Comparison of ENCODE assay signal across 11 cellular contexts in genomic region chr21:44517175-44517899, GRCh38. TPM values are rescaled to one million over a fixed set of nuclear protein-coding genes. Genes with fewer than 3 reads are reported as not detected.
DNase-seq lines count a peak whose midpoint lies in the region; ATAC-seq, FAIRE-seq and TF ChIP-seq lines count a peak whose summit lies in the region.
"Had no signal": no experiment of that assay in that cellular context is flagged by ENCODE, and none has a peak within 500 bp of the region (broad histone marks: within the 10 kb centered on the region; RNA-seq: fewer than 3 reads in every experiment).

No MANE protein-coding gene starts in this region.

- H3K36me3 Mint-ChIP-seq in T-helper 2 cell treated with Interferon-gamma antibody and Interleukin-4, amounts not matched to agents 5 μg/mL and 100 μg/mL, for 36 hours (ENCODE audit: low read depth) = no peaks in the 10 kb centered on the region

- no peak overlapping the region for H3K27ac Mint-ChIP-seq in T-helper 2 cell treated with Interferon-gamma antibody and Interleukin-4, amounts not matched to agents 5 μg/mL and 100 μg/mL, for 36 hours

- DNase-seq in HTR-8/SVneo (ENCODE audit: insufficient read length, low spot score) = peak; percentile 45
- peak; percentile 46 for DNase-seq in T-helper 2 cell treated with Interferon-gamma antibody and Interleukin-4, amounts not matched to agents 5 μg/mL and 100 μg/mL, for 36 hours (ENCODE audit: low spot score)
- DNase-seq in left lobe of liver (ENCODE audit: low spot score) = no peak
- DNase-seq in activated effector memory CD4-positive, alpha-beta T cell treated with anti-CD3 and anti-CD28 coated beads, Interleukin-2, amount 50 U/mL, for 16 hours = no peak
- no peak for DNase-seq in esophagus muscularis mucosa (ENCODE audit: extremely low spot score)
- no peak for DNase-seq in GOT3 (lab: John Stamatoyannopoulos, UW)
- DNase-seq: NCI-H510A treated with DMSO at 0.1 percent for 48 hours had no signal

- no peaks in the 10 kb centered on the region for H3K4me1 ChIP-seq in ES-I3 (ENCODE audit: insufficient read depth, low read length)
- no peaks in the 10 kb centered on the region for H3K4me1 ChIP-seq in esophagus muscularis mucosa
- H3K4me1 ChIP-seq: ascending aorta, left lung had no signal

- no peak for TF ChIP-seq CTCF in esophagus muscularis mucosa (IDR thresholded peaks at IDR 0.05)

- H3K36me3 ChIP-seq in ES-I3 (ENCODE audit: insufficient read depth, low read length) = no peaks in the 10 kb centered on the region
- no peaks in the 10 kb centered on the region for H3K36me3 ChIP-seq in esophagus muscularis mucosa
- H3K36me3 ChIP-seq: ascending aorta, left lung had no signal

- no peaks in the 10 kb centered on the region for H3K27me3 Mint-ChIP-seq in T-helper 2 cell treated with Interferon-gamma antibody and Interleukin-4, amounts not matched to agents 5 μg/mL and 100 μg/mL, for 36 hours (ENCODE audit: low read depth)

- H3K9ac ChIP-seq in ES-I3 (ENCODE audit: low read depth, low read length) = peak overlapping the region; percentile 35; the same call in 1 of the 2 replicates

- TF ChIP-seq POLR2A in esophagus muscularis mucosa (IDR thresholded peaks at IDR 0.05; ENCODE audit: low read depth) = no peak

- H3K4me1 Mint-ChIP-seq in T-helper 2 cell treated with Interferon-gamma antibody and Interleukin-4, amounts not matched to agents 5 μg/mL and 100 μg/mL, for 36 hours (ENCODE audit: low read depth) = no peaks in the 10 kb centered on the region

- H3K9me3 ChIP-seq in ES-I3 (ENCODE audit: control insufficient read depth, insufficient read depth, low read length) = no peaks in the 10 kb centered on the region
- H3K9me3 ChIP-seq in esophagus muscularis mucosa = no peaks in the 10 kb centered on the region
- H3K9me3 ChIP-seq: ascending aorta had no signal

- ATAC-seq in left lobe of liver (peak; percentile 21), GM21526 (IDR thresholded peaks at IDR 0.05; ENCODE audit: low FRiP score, unreplicated experiment) (no peak)
- ATAC-seq: left lung had no signal

- no peak overlapping the region for H3K4me3 ChIP-seq in esophagus muscularis mucosa
- H3K4me3 ChIP-seq: ascending aorta, left lung had no signal

- peak overlapping the region; percentile 64 for H3K4me3 Mint-ChIP-seq in T-helper 2 cell treated with Interferon-gamma antibody and Interleukin-4, amounts not matched to agents 5 μg/mL and 100 μg/mL, for 36 hours

- intact Hi-C loops in esophagus muscularis mucosa (cut with DNase I) = no loop called here

- WGBS in esophagus muscularis mucosa = 67% methylated on average over 14 of the region's 15 CpGs

- no peak overlapping the region for H3K27ac ChIP-seq in esophagus muscularis mucosa (replicated peaks in 1 of 4)
- H3K27ac ChIP-seq: ascending aorta, left lung had no signal

- FAIRE-seq in HTR-8/SVneo (lab: Jason Lieb, UNC) = peak; percentile 92

- TF ChIP-seq EP300 in esophagus muscularis mucosa (IDR thresholded peaks at IDR 0.05) = no peak

- no peaks in the 10 kb centered on the region for H3K9me3 Mint-ChIP-seq in T-helper 2 cell treated with Interferon-gamma antibody and Interleukin-4, amounts not matched to agents 5 μg/mL and 100 μg/mL, for 36 hours

- H3K27me3 ChIP-seq in esophagus muscularis mucosa = peaks cover 0 to 22% (median 0%) of the 10 kb centered on the region in 4 donors
- H3K27me3 ChIP-seq: ascending aorta had no signal

RNA-seq across cellular contexts. Expression of gene KRTAP10-1, which starts 22.7 kb away (rescaled TPM):
- total RNA-seq in left lobe of liver (not detected), esophagus muscularis mucosa (not detected)
- total RNA-seq: ascending aorta, left lung had no signal

RNA-seq across cellular contexts. Expression of gene KRTAP10-2, which starts 34.0 kb away (rescaled TPM):
- total RNA-seq in left lobe of liver = not detected
- not detected for total RNA-seq in esophagus muscularis mucosa
- total RNA-seq: ascending aorta had no signal

RNA-seq across cellular contexts. Expression of gene KRTAP10-3, which starts 41.3 kb away (rescaled TPM):
- total RNA-seq in left lobe of liver = not detected
- not detected for total RNA-seq in esophagus muscularis mucosa
- total RNA-seq: ascending aorta, left lung had no signal

RNA-seq across cellular contexts. Expression of gene KRTAP10-4, which starts 56.2 kb away (rescaled TPM):
- total RNA-seq in left lobe of liver = not detected
- not detected for total RNA-seq in esophagus muscularis mucosa
- total RNA-seq: ascending aorta, left lung had no signal

Comparison
In these comparisons a context has a peak if more than half of its experiments do, and no peak if none do; other contexts are left out.
1. DNase-seq: peak in HTR-8/SVneo (single experiment) and T-helper 2 cell treated with Interferon-gamma antibody and Interleukin-4, amounts not matched to agents 5 μg/mL and 100 μg/mL, for 36 hours (single experiment); none in left lobe of liver (single experiment), activated effector memory CD4-positive, alpha-beta T cell treated with anti-CD3 and anti-CD28 coated beads, Interleukin-2, amount 50 U/mL, for 16 hours (single experiment), esophagus muscularis mucosa (single experiment) and GOT3 (single experiment).